In genomic region chr20:47354388-47354709, GRCh38 we compare ENCODE assay signal across 10 cellular contexts. TPM values are rescaled to one million over a fixed set of nuclear protein-coding genes. Genes with fewer than 3 reads are reported as not detected.
DNase-seq lines count a peak whose midpoint lies in the region; ATAC-seq, FAIRE-seq and TF ChIP-seq lines count a peak whose summit lies in the region.
"Had no signal": no experiment of that assay in that cellular context is flagged by ENCODE, and none has a peak within 500 bp of the region (broad histone marks: within the 10 kb centered on the region; RNA-seq: fewer than 3 reads in every experiment).

No MANE protein-coding gene starts in this region.

- H3K79me2 ChIP-seq in astrocyte (ENCODE audit: insufficient read depth, low read length): peaks cover 64% of the 10 kb centered on the region

- H3K4me1 Mint-ChIP-seq in activated naive CD4-positive, alpha-beta T cell treated with anti-CD3 and anti-CD28 coated beads for 36 hours (ENCODE audit: low read depth): peaks cover 38% of the 10 kb centered on the region
- H3K4me1 Mint-ChIP-seq in astrocyte (ENCODE audit: low read depth, unreplicated experiment): peaks cover 66% of the 10 kb centered on the region

- H3K27me3 ChIP-seq in astrocyte (ENCODE audit: insufficient read depth, low read length) (no peaks in the 10 kb centered on the region), thyroid gland (no peaks in the 10 kb centered on the region)

- no peaks in the 10 kb centered on the region for H3K27me3 Mint-ChIP-seq in activated naive CD4-positive, alpha-beta T cell treated with anti-CD3 and anti-CD28 coated beads for 36 hours (ENCODE audit: low read depth)
- H3K27me3 Mint-ChIP-seq in astrocyte (ENCODE audit: low read depth, unreplicated experiment): no peaks in the 10 kb centered on the region
- H3K27me3 Mint-ChIP-seq: activated B cell treated with CpG ODN at 0.5 μM for 24 hours had no signal

- H3K36me3 ChIP-seq in astrocyte (ENCODE audit: insufficient read depth, low read length) (no peaks in the 10 kb centered on the region), thyroid gland (no peaks in the 10 kb centered on the region)

- H2AFZ ChIP-seq in astrocyte (ENCODE audit: low read depth, low read length): no peak overlapping the region

- H3K4me3 Mint-ChIP-seq in activated naive CD4-positive, alpha-beta T cell treated with anti-CD3 and anti-CD28 coated beads for 36 hours: peak overlapping the region; percentile 92
- H3K4me3 Mint-ChIP-seq in astrocyte (ENCODE audit: unreplicated experiment): no peak overlapping the region
- H3K4me3 Mint-ChIP-seq: activated B cell treated with CpG ODN at 0.5 μM for 24 hours, nephron had no signal

- H4K20me1 ChIP-seq in astrocyte (ENCODE audit: insufficient read depth, low read length): no peaks in the 10 kb centered on the region

- 35 to 41% methylated on average over 3 of the region's 3 CpGs for WGBS in thyroid gland, 2 donors

- CTCF ChIA-PET in activated naive CD4-positive, alpha-beta T cell treated with anti-CD3 and anti-CD28 coated beads for 36 hours (lab: Charles Lee): interaction anchor here (0.5 to 2.6 kb wide), 7 partner anchors 8 to 158 kb away, joined by 3 to 17 read pairs (median 4); no protein-coding TSS in a partner anchor

- no peak for FAIRE-seq in astrocyte (lab: Jason Lieb, UNC)

- peak overlapping the region; percentile 86 for H3K9ac ChIP-seq in astrocyte (ENCODE audit: low read length)

- H3K27ac Mint-ChIP-seq in activated naive CD4-positive, alpha-beta T cell treated with anti-CD3 and anti-CD28 coated beads for 36 hours: peak overlapping the region; percentile 99
- peak overlapping the region in 1 of 2 donors; percentile 99 for H3K27ac Mint-ChIP-seq in activated naive CD4-positive, alpha-beta T cell treated with anti-CD3 and anti-CD28 coated beads, Interleukin-2, amount 50 U/mL, for 72 hours
- peak overlapping the region; percentile 82 for H3K27ac Mint-ChIP-seq in astrocyte (ENCODE audit: unreplicated experiment)
- H3K27ac Mint-ChIP-seq: activated B cell treated with CpG ODN at 0.5 μM for 24 hours, nephron had no signal

- H3K4me1 ChIP-seq in astrocyte (ENCODE audit: insufficient read depth, low read length) (peaks cover 97% of the 10 kb centered on the region), thyroid gland (peaks cover 99 to 100% of the 10 kb centered on the region in 2 donors)

- H3K4me3 ChIP-seq in astrocyte (ENCODE audit: insufficient read depth, low read depth, low read length): peak overlapping the region; percentile 39
- no peak overlapping the region for H3K4me3 ChIP-seq in thyroid gland (replicated peaks in 1 of 3)

- H3K9me3 ChIP-seq in astrocyte (ENCODE audit: insufficient read depth, low read depth, low read length): no peaks in the 10 kb centered on the region
- H3K9me3 ChIP-seq in thyroid gland: no peaks in the 10 kb centered on the region

- H3K27ac ChIP-seq in astrocyte (ENCODE audit: low read depth, low read length) (peak overlapping the region; percentile 95), thyroid gland (peak overlapping the region; percentile 99 to 100 (median 100))

- intact Hi-C loops in activated naive CD4-positive, alpha-beta T cell treated with anti-CD3 and anti-CD28 coated beads for 36 hours (cut with micrococcal nuclease): no loop called here
- intact Hi-C loops in thyroid gland (cut with DNase I): no loop called here

- TF ChIP-seq CTCF in astrocyte (IDR thresholded peaks at IDR 0.05; ENCODE audit: insufficient read depth, low read depth, low read length) (no peak), thyroid gland (IDR thresholded peaks at IDR 0.05) (no peak)

- TF ChIP-seq POLR2A in thyroid gland (IDR thresholded peaks at IDR 0.05): no peak

- peak overlapping the region; percentile 80 for H3K4me2 ChIP-seq in astrocyte (ENCODE audit: low read length)

- no peak for DNase-seq in activated naive CD4-positive, alpha-beta T cell treated with anti-CD3 and anti-CD28 coated beads for 36 hours
- no peak for DNase-seq in activated naive CD4-positive, alpha-beta T cell treated with anti-CD3 and anti-CD28 coated beads, Interleukin-2, amount 50 U/mL, for 72 hours (ENCODE audit: low spot score in 2 of 2)
- DNase-seq in astrocyte (ENCODE audit: low read depth): no peak
- peak; percentile 24 for DNase-seq in left kidney (ENCODE audit: low read depth, low spot score)
- DNase-seq in thyroid gland: no peak
- DNase-seq in A172 (ENCODE audit: low spot score): no peak
- DNase-seq: activated B cell treated with CpG ODN at 0.5 μM for 24 hours had no signal

- no peaks in the 10 kb centered on the region for H3K9me3 Mint-ChIP-seq in activated naive CD4-positive, alpha-beta T cell treated with anti-CD3 and anti-CD28 coated beads for 36 hours
- no peaks in the 10 kb centered on the region for H3K9me3 Mint-ChIP-seq in activated naive CD4-positive, alpha-beta T cell treated with anti-CD3 and anti-CD28 coated beads, Interleukin-2, amount 50 U/mL, for 72 hours
- H3K9me3 Mint-ChIP-seq in astrocyte (ENCODE audit: unreplicated experiment): no peaks in the 10 kb centered on the region
- H3K9me3 Mint-ChIP-seq: activated B cell treated with CpG ODN at 0.5 μM for 24 hours, nephron had no signal

- no peak for ATAC-seq in activated naive CD4-positive, alpha-beta T cell treated with anti-CD3 and anti-CD28 coated beads, Interleukin-2, amount 50 U/mL, for 72 hours
- ATAC-seq in HG02870 (IDR thresholded peaks at IDR 0.05; ENCODE audit: unreplicated experiment) (no peak), GM18498 (IDR thresholded peaks at IDR 0.05; ENCODE audit: unreplicated experiment) (no peak)

- peaks cover 12% of the 10 kb centered on the region for H3K36me3 Mint-ChIP-seq in activated naive CD4-positive, alpha-beta T cell treated with anti-CD3 and anti-CD28 coated beads for 36 hours (ENCODE audit: low read depth)
- peaks cover 27 to 32% of the 10 kb centered on the region in 2 donors for H3K36me3 Mint-ChIP-seq in activated naive CD4-positive, alpha-beta T cell treated with anti-CD3 and anti-CD28 coated beads, Interleukin-2, amount 50 U/mL, for 72 hours
- H3K36me3 Mint-ChIP-seq in astrocyte (ENCODE audit: low read depth, unreplicated experiment): no peaks in the 10 kb centered on the region

RNA-seq across cellular contexts. Expression of gene ZMYND8, which starts 2.1 kb away (rescaled TPM):
- 10 to 100 TPM; 30.3 to 33.0 TPM for total RNA-seq in activated naive CD4-positive, alpha-beta T cell treated with anti-CD3 and anti-CD28 coated beads for 36 hours
- total RNA-seq in activated naive CD4-positive, alpha-beta T cell treated with anti-CD3 and anti-CD28 coated beads, Interleukin-2, amount 50 U/mL, for 72 hours: 10 to 100 TPM; 35.7 to 46.4 TPM
- 43.9 and 45.8 TPM in 2 replicates for total RNA-seq in astrocyte
- 10 to 100 TPM; 29.7 to 42.4 (median 30.9) TPM for total RNA-seq in thyroid gland
- 19.6 and 22.1 TPM in 2 replicates for total RNA-seq in A172 (2014; rRNA removed; shearing (Covaris generic))
